9 cellular contexts compared by ENCODE assay signal in genomic region chr20:46324960-46325703, GRCh38. TPM values are rescaled to one million over a fixed set of nuclear protein-coding genes. Genes with fewer than 3 reads are reported as not detected.
DNase-seq lines count a peak whose midpoint lies in the region; ATAC-seq, FAIRE-seq and TF ChIP-seq lines count a peak whose summit lies in the region.
"Had no signal": no experiment of that assay in that cellular context is flagged by ENCODE, and none has a peak within 500 bp of the region (broad histone marks: within the 10 kb centered on the region; RNA-seq: fewer than 3 reads in every experiment).

No MANE protein-coding gene starts in this region.

- H3K9me3 ChIP-seq in endothelial cell of umbilical vein (replicated peaks; ENCODE audit: control insufficient read depth, insufficient read depth, low read length), result no peaks in the 10 kb centered on the region

- no peak overlapping the region for H3K4me2 ChIP-seq in endothelial cell of umbilical vein (ENCODE audit: insufficient read depth, low read length)

- no peak overlapping the region for H3K9ac ChIP-seq in endothelial cell of umbilical vein (replicated peaks; ENCODE audit: extremely low read depth, insufficient read depth, low read length)

- H3K79me2 ChIP-seq in endothelial cell of umbilical vein (ENCODE audit: control insufficient read depth, insufficient read depth, low read length), result no peaks in the 10 kb centered on the region

- DNase-seq in left cardiac atrium (no peak), Right ventricle myocardium inferior (ENCODE audit: missing footprints) (no peak), NCI-H345 treated with DMSO at 0.1 percent for 48 hours (lab: John Stamatoyannopoulos, UW; ENCODE audit: unreplicated experiment) (peak; percentile 31), endothelial cell of umbilical vein (ENCODE audit: low read depth, low spot score) (peak; percentile 42), urothelium cell line (ENCODE audit: low spot score) (peak; percentile 73), C1 segment of cervical spinal cord (lab: John Stamatoyannopoulos, UW) (no peak)
- DNase-seq in stimulated activated naive CD4-positive, alpha-beta T cell (lab: John Stamatoyannopoulos, UW), result no peak
- DNase-seq: activated naive CD8-positive, alpha-beta T cell treated with anti-CD3 and anti-CD28 coated beads, Interleukin-2, amount 10 ng/mL, durations not matched to agents 7 days and 5 days had no signal

- ATAC-seq in left cardiac atrium (peak; percentile 19 to 38), Right ventricle myocardium inferior (no peak), GM19395 (IDR thresholded peaks at IDR 0.05; ENCODE audit: unreplicated experiment) (no peak)

- TF ChIP-seq POLR2A in endothelial cell of umbilical vein (IDR thresholded peaks at IDR 0.05; ENCODE audit: low read depth, low read length), result no peak

- dilution Hi-C loops in endothelial cell of umbilical vein (cut with MboI; ENCODE audit: extremely low pct_ligation_motif_present, low sequenced_read_pairs), result no loop called here

- no TSS peak for BruUV-seq in endothelial cell of umbilical vein (replicated peaks; lab: Mats Ljungman, UMichigan)

- peaks cover 0 to 8% of the 10 kb centered on the region in 2 experiments for H3K27me3 ChIP-seq in endothelial cell of umbilical vein (ENCODE audit: control insufficient read depth in 2 of 2, insufficient read depth in 2 of 2, low read length in 2 of 2)

- H3K4me1 ChIP-seq in endothelial cell of umbilical vein (ENCODE audit: control insufficient read depth, extremely low read depth, insufficient read depth, low read length), result no peaks in the 10 kb centered on the region

- intact Hi-C loops in left cardiac atrium (cut with DNase I) (no loop called here), Right ventricle myocardium inferior (cut with DNase I) (no loop called here), endothelial cell of umbilical vein (cut with micrococcal nuclease) (loop anchor here (1.0 kb wide), 1 partner anchor 193 kb away; no protein-coding TSS in a partner anchor)

- TF ChIP-seq CTCF in endothelial cell of umbilical vein (IDR thresholded peaks at IDR 0.05; ENCODE audit: extremely low read depth in 1 of 2, insufficient read depth in 1 of 2, low read depth in 1 of 2, low read length in 2 of 2), result peak; percentile 36 to 50

- no peak for FAIRE-seq in endothelial cell of umbilical vein (lab: Jason Lieb, UNC)
- peak; percentile 62 for FAIRE-seq in urothelium cell line (lab: Jason Lieb, UNC)

- no peaks in the 10 kb centered on the region for H4K20me1 ChIP-seq in endothelial cell of umbilical vein (replicated peaks; ENCODE audit: control insufficient read depth, extremely low read depth, insufficient read depth, low read length)

- H3K27ac ChIP-seq in endothelial cell of umbilical vein (ENCODE audit: insufficient read depth, low read depth, low read length), result no peak overlapping the region

- no peaks in the 10 kb centered on the region for H3K36me3 ChIP-seq in endothelial cell of umbilical vein (ENCODE audit: control insufficient read depth in 2 of 2, extremely low read depth in 1 of 2, insufficient read depth in 2 of 2, low read length in 2 of 2)

- H3K9me1 ChIP-seq in endothelial cell of umbilical vein (replicated peaks; ENCODE audit: control insufficient read depth, extremely low read depth, insufficient read depth, low read length), result no peaks in the 10 kb centered on the region

- no peak overlapping the region for H3K4me3 ChIP-seq in endothelial cell of umbilical vein (replicated peaks in 1 of 3; ENCODE audit: insufficient read depth in 1 of 3, low read depth in 1 of 3, low read length in 3 of 3)

- CTCF ChIA-PET in endothelial cell of umbilical vein (lab: Charles Lee), result interaction anchor here (0.8 to 2.5 kb wide), 9 partner anchors 12 to 311 kb away, joined by 3 to 13 read pairs (median 7); no protein-coding TSS in a partner anchor

- no peak overlapping the region for H2AFZ ChIP-seq in endothelial cell of umbilical vein (ENCODE audit: low read depth, low read length)

- POLR2A ChIA-PET in endothelial cell of umbilical vein (lab: Charles Lee), result interaction anchor here (0.7 kb wide), 1 partner anchor 356 kb away, joined by 4 read pairs; no protein-coding TSS in a partner anchor

TF ChIP-seq in endothelial cell of umbilical vein, 7 proteins besides CTCF, POLR2A, EP300 and RAD21:
- TF ChIP-seq POLR2AphosphoS5 (IDR thresholded peaks at IDR 0.05; ENCODE audit: insufficient read depth, low read depth, low read length) (no peak), EZH2 (IDR thresholded peaks at IDR 0.05; ENCODE audit: borderline replicate concordance, low read depth, low read length, severe bottlenecking) (no peak), JUN (IDR thresholded peaks at IDR 0.05; ENCODE audit: borderline replicate concordance, insufficient read depth, insufficient read length, low read depth) (no peak), FOS (IDR thresholded peaks at IDR 0.05; ENCODE audit: borderline replicate concordance, insufficient read depth, low read length) (no peak), MAX (IDR thresholded peaks at IDR 0.05; ENCODE audit: insufficient read depth, insufficient read length) (no peak), MYC (IDR thresholded peaks at IDR 0.05; ENCODE audit: low read depth, low read length) (no peak), GATA2 (IDR thresholded peaks at IDR 0.05; ENCODE audit: insufficient read depth, insufficient read length, low read depth, low read length) (no peak)

RNA-seq across cellular contexts. Expression of gene CDH22, which starts 16.8 kb away (rescaled TPM):
- total RNA-seq in left cardiac atrium (1 to 10 TPM; 5.8 to 5.9 TPM), Right ventricle myocardium inferior (5.2 TPM), endothelial cell of umbilical vein (not detected in 2 replicates)
- not detected in 2 replicates for polyA plus RNA-seq in endothelial cell of umbilical vein
- not detected in 2 replicates for polyA plus RNA-seq in endothelial cell of umbilical vein (2011; cell fraction: cytosol; rRNA removed)
- not detected in 2 replicates for polyA plus RNA-seq in endothelial cell of umbilical vein (2011; cell fraction: nucleus; rRNA removed)
- polyA plus RNA-seq in endothelial cell of umbilical vein (2012), result 0.10 TPM in 1 of 2 replicates, not detected in the other
- polyA minus RNA-seq in endothelial cell of umbilical vein, result not detected in 2 replicates
- not detected for polyA minus RNA-seq in endothelial cell of umbilical vein (2011; cell fraction: cytosol; rRNA and poly(A)+ RNA removed)
- polyA minus RNA-seq in endothelial cell of umbilical vein (2011; cell fraction: nucleus; rRNA and poly(A)+ RNA removed), result 0.14 TPM in 1 of 2 replicates, not detected in the other
- total RNA-seq: activated naive CD8-positive, alpha-beta T cell treated with anti-CD3 and anti-CD28 coated beads, Interleukin-2, amount 10 ng/mL, durations not matched to agents 7 days and 5 days had no signal

Comparison
In these comparisons a context has a peak if more than half of its experiments do, and no peak if none do; other contexts are left out.
1. ATAC-seq: peak in left cardiac atrium (2 of 2); none in Right ventricle myocardium inferior (single experiment) and GM19395 (single experiment).
2. DNase-seq: peak in NCI-H345 treated with DMSO at 0.1 percent for 48 hours (single experiment), endothelial cell of umbilical vein (single experiment) and urothelium cell line (single experiment); none in left cardiac atrium (single experiment), Right ventricle myocardium inferior (single experiment), stimulated activated naive CD4-positive, alpha-beta T cell (0 of 6) and C1 segment of cervical spinal cord (0 of 14).